1 cellular context compared by ENCODE assay signal in genomic region chr9:35834260-35835215, GRCh38.
TF ChIP-seq lines count a peak whose summit lies in the region.

No MANE protein-coding gene starts in this region.

TF ChIP-seq in HepG2, 621 proteins besides CTCF, POLR2A, EP300 and RAD21 (continued from another document and continues in another):
- peak; percentile 49; the same call in 1 of the 2 replicates for TF ChIP-seq RERE (CRISPR knock-in tag; IDR thresholded peaks at IDR 0.05; ENCODE audit: low read depth)
- TF ChIP-seq ZNF747 (CRISPR knock-in tag; IDR thresholded peaks at IDR 0.05; ENCODE audit: borderline replicate concordance): no peak
- no peak for TF ChIP-seq TERF1 (CRISPR knock-in tag; IDR thresholded peaks at IDR 0.05)
- no peak for TF ChIP-seq KIAA2018 (CRISPR knock-in tag; IDR thresholded peaks at IDR 0.05; ENCODE audit: borderline replicate concordance)
- peak; percentile 48; the same call in 1 of the 2 replicates for TF ChIP-seq PHF20 (CRISPR knock-in tag; IDR thresholded peaks at IDR 0.05)
- TF ChIP-seq JDP2 (CRISPR knock-in tag; IDR thresholded peaks at IDR 0.05; ENCODE audit: borderline replicate concordance): no peak
- TF ChIP-seq IRX3 (CRISPR knock-in tag; IDR thresholded peaks at IDR 0.05; ENCODE audit: borderline replicate concordance, low read depth): no peak
- TF ChIP-seq ATF4 (CRISPR knock-in tag; IDR thresholded peaks at IDR 0.05): 0 out of 4 replicates have a peak, but pooled peaks of 1 of the 2 experiments have one; percentile 22
- no peak for TF ChIP-seq DZIP1 (CRISPR knock-in tag; IDR thresholded peaks at IDR 0.05)
- TF ChIP-seq ZBTB38 (CRISPR knock-in tag; IDR thresholded peaks at IDR 0.05): no peak
- no peak for TF ChIP-seq MED13 (CRISPR knock-in tag; IDR thresholded peaks at IDR 0.05)
- no peak for TF ChIP-seq HOXA7 (CRISPR knock-in tag; IDR thresholded peaks at IDR 0.05)
- TF ChIP-seq ZNF781 (CRISPR knock-in tag; IDR thresholded peaks at IDR 0.05; ENCODE audit: borderline replicate concordance, not compliant biosample characterization): no peak
- no peak for TF ChIP-seq MZF1 (CRISPR knock-in tag; IDR thresholded peaks at IDR 0.05; ENCODE audit: borderline replicate concordance)
- no peak for TF ChIP-seq HMGXB4 (CRISPR knock-in tag; IDR thresholded peaks at IDR 0.05; ENCODE audit: borderline replicate concordance in 1 of 2, low read depth in 1 of 2)
- peak; percentile 90 for TF ChIP-seq ESRRA (CRISPR knock-in tag; IDR thresholded peaks at IDR 0.05; ENCODE audit: low read depth)
- no peak for TF ChIP-seq TRIM22 (IDR thresholded peaks at IDR 0.05)
- no peak for TF ChIP-seq FOXO4 (CRISPR knock-in tag; conservative IDR thresholded peaks at IDR 0.05)
